In genomic region chr13:40208517-40208916, GRCh38 we compare ENCODE assay signal across 22 cellular contexts.
DNase-seq lines count a peak whose midpoint lies in the region; ATAC-seq and TF ChIP-seq lines count a peak whose summit lies in the region.
"Had no signal": no experiment of that assay in that cellular context is flagged by ENCODE, and none has a peak within 500 bp of the region (broad histone marks: within the 10 kb centered on the region; RNA-seq: fewer than 3 reads in every experiment).

No MANE protein-coding gene starts in this region.

- H3K27ac Mint-ChIP-seq in activated naive CD4-positive, alpha-beta T cell treated with anti-CD3 and anti-CD28 coated beads, Interleukin-2, amount 10 ng/mL, durations not matched to agents 7 days and 5 days = peak overlapping the region; percentile 58
- peak overlapping the region; percentile 27 for H3K27ac Mint-ChIP-seq in activated T-helper 17 cell treated with anti-CD3 and anti-CD28 coated beads, Interleukin-2, amount 50 U/mL, for 72 hours
- H3K27ac Mint-ChIP-seq: dendritic cell treated with granulocyte-macrophage colony-stimulating factor and Interleukin-4, amounts not matched to agents 40 ng/mL and 50 ng/mL, for 4 days; nephron progenitor cell had no signal

- WGBS in thymus = 85% methylated on average over 4 of the region's 4 CpGs
- WGBS in suprapubic skin = 93% methylated on average over 4 of the region's 4 CpGs
- 80% methylated on average over 4 of the region's 4 CpGs for WGBS in mesenchymal stem cell

- H3K4me1 Mint-ChIP-seq in activated naive CD4-positive, alpha-beta T cell treated with anti-CD3 and anti-CD28 coated beads, Interleukin-2, amount 10 ng/mL, durations not matched to agents 7 days and 5 days = peaks cover 54% of the 10 kb centered on the region
- peaks cover 48% of the 10 kb centered on the region for H3K4me1 Mint-ChIP-seq in activated T-helper 17 cell treated with anti-CD3 and anti-CD28 coated beads, Interleukin-2, amount 50 U/mL, for 72 hours
- H3K4me1 Mint-ChIP-seq: nephron progenitor cell had no signal

- H2BK12ac ChIP-seq in mesenchymal stem cell (ENCODE audit: low read length in 2 of 2) = no peak overlapping the region

- H4K91ac ChIP-seq in mesenchymal stem cell (ENCODE audit: low read length) = no peak overlapping the region

- H2BK120ac ChIP-seq in mesenchymal stem cell (ENCODE audit: low read depth, low read length) = no peak overlapping the region

- no peak overlapping the region for H4K8ac ChIP-seq in mesenchymal stem cell (ENCODE audit: low read length)

- peaks cover 2% of the 10 kb centered on the region for H3K4me1 ChIP-seq in thymus (ENCODE audit: control insufficient read depth, insufficient read depth, low read length)
- peaks cover 5% of the 10 kb centered on the region for H3K4me1 ChIP-seq in suprapubic skin
- H3K4me1 ChIP-seq in mesenchymal stem cell (ENCODE audit: control insufficient read depth, insufficient read depth, low read depth, low read length) = peaks cover 11% of the 10 kb centered on the region
- H3K4me1 ChIP-seq: thyroid gland had no signal

- ATAC-seq in GM21528 (IDR thresholded peaks at IDR 0.05; ENCODE audit: low FRiP score, unreplicated experiment) = peak; percentile 45
- no peak for ATAC-seq in activated T-helper 17 cell treated with anti-CD3 and anti-CD28 coated beads, Interleukin-2, amount 50 U/mL, for 72 hours (replicated peaks)
- ATAC-seq: foreskin keratinocyte, HepG2, psoas muscle had no signal

- no peak overlapping the region for H3K9ac ChIP-seq in mesenchymal stem cell (ENCODE audit: low read length)

- no peaks in the 10 kb centered on the region for H3K27me3 Mint-ChIP-seq in activated naive CD4-positive, alpha-beta T cell treated with anti-CD3 and anti-CD28 coated beads, Interleukin-2, amount 10 ng/mL, durations not matched to agents 7 days and 5 days
- H3K27me3 Mint-ChIP-seq in activated T-helper 17 cell treated with anti-CD3 and anti-CD28 coated beads, Interleukin-2, amount 50 U/mL, for 72 hours = no peaks in the 10 kb centered on the region
- H3K27me3 Mint-ChIP-seq: dendritic cell treated with granulocyte-macrophage colony-stimulating factor and Interleukin-4, amounts not matched to agents 40 ng/mL and 50 ng/mL, for 4 days had no signal

- DNase-seq in activated naive CD4-positive, alpha-beta T cell treated with anti-CD3 and anti-CD28 coated beads, Interleukin-2, amount 10 ng/mL, durations not matched to agents 7 days and 5 days = no peak
- DNase-seq in activated naive CD4-positive, alpha-beta T cell treated with Interleukin-2 at 50 U/mL for 16 hours = no peak
- DNase-seq in suprapubic skin (ENCODE audit: low spot score in 2 of 2) = no peak
- DNase-seq in mesenchymal stem cell = no peak
- DNase-seq in ureter (ENCODE audit: low spot score) = no peak
- DNase-seq: activated CD4-positive, alpha-beta T cell treated with anti-CD3 and anti-CD28 coated beads for 4 hours; DMS79; foreskin keratinocyte; hypothalamus; nephron progenitor cell; psoas muscle; stimulated activated CD4-positive, alpha-beta T cell treated with anti-CD3 and anti-CD28 coated beads, Interleukin-4, amount 100 ng/mL, for 24 hours; T1000; thyroid gland had no signal

- H2AK5ac ChIP-seq in mesenchymal stem cell (ENCODE audit: low read length, severe bottlenecking) = no peak overlapping the region

- H3K9me3 Mint-ChIP-seq in activated naive CD4-positive, alpha-beta T cell treated with anti-CD3 and anti-CD28 coated beads, Interleukin-2, amount 10 ng/mL, durations not matched to agents 7 days and 5 days = peaks cover 23% of the 10 kb centered on the region
- peaks cover 14% of the 10 kb centered on the region for H3K9me3 Mint-ChIP-seq in activated T-helper 17 cell treated with anti-CD3 and anti-CD28 coated beads, Interleukin-2, amount 50 U/mL, for 72 hours

- CTCF ChIA-PET in activated naive CD4-positive, alpha-beta T cell treated with anti-CD3 and anti-CD28 coated beads, Interleukin-2, amount 10 ng/mL, durations not matched to agents 7 days and 5 days (lab: Charles Lee) = interaction anchor here (1.3 kb wide), 1 partner anchor 30 kb away, joined by 3 read pairs; no protein-coding TSS in a partner anchor

- no peak overlapping the region for H2BK5ac ChIP-seq in mesenchymal stem cell (ENCODE audit: low read depth, low read length, poor library complexity, severe bottlenecking)

- H3K27ac ChIP-seq in thymus (ENCODE audit: low read depth) (peak overlapping the region; percentile 10), suprapubic skin (no peak overlapping the region), mesenchymal stem cell (ENCODE audit: low read length, poor library complexity, severe bottlenecking) (no peak overlapping the region)
- H3K27ac ChIP-seq: foreskin keratinocyte, psoas muscle, SK-N-MC, thyroid gland had no signal

- H3K4me3 Mint-ChIP-seq in activated naive CD4-positive, alpha-beta T cell treated with anti-CD3 and anti-CD28 coated beads, Interleukin-2, amount 10 ng/mL, durations not matched to agents 7 days and 5 days = no peak overlapping the region
- H3K4me3 Mint-ChIP-seq in activated T-helper 17 cell treated with anti-CD3 and anti-CD28 coated beads, Interleukin-2, amount 50 U/mL, for 72 hours = peak overlapping the region; percentile 3
- H3K4me3 Mint-ChIP-seq: CD14-positive monocyte; dendritic cell treated with granulocyte-macrophage colony-stimulating factor and Interleukin-4, amounts not matched to agents 40 ng/mL and 50 ng/mL, for 4 days; nephron progenitor cell had no signal

- peaks cover 22% of the 10 kb centered on the region for H3K36me3 Mint-ChIP-seq in activated naive CD4-positive, alpha-beta T cell treated with anti-CD3 and anti-CD28 coated beads, Interleukin-2, amount 10 ng/mL, durations not matched to agents 7 days and 5 days
- no peaks in the 10 kb centered on the region for H3K36me3 Mint-ChIP-seq in activated T-helper 17 cell treated with anti-CD3 and anti-CD28 coated beads, Interleukin-2, amount 50 U/mL, for 72 hours (ENCODE audit: low read depth)
- H3K36me3 Mint-ChIP-seq: CD14-positive monocyte had no signal

- H3K9me3 ChIP-seq in thymus (ENCODE audit: control insufficient read depth) (no peaks in the 10 kb centered on the region), suprapubic skin (no peaks in the 10 kb centered on the region), mesenchymal stem cell (ENCODE audit: control insufficient read depth, low read length) (peaks cover 7% of the 10 kb centered on the region)
- H3K9me3 ChIP-seq: psoas muscle, thyroid gland had no signal

- H3K4ac ChIP-seq in mesenchymal stem cell (ENCODE audit: low read depth in 1 of 2, low read length in 2 of 2) = no peak overlapping the region

- H2AFZ ChIP-seq in mesenchymal stem cell (ENCODE audit: low read depth, low read length) = no peak overlapping the region

- no peaks in the 10 kb centered on the region for H3K27me3 ChIP-seq in thymus (ENCODE audit: control insufficient read depth, insufficient read depth)
- no peaks in the 10 kb centered on the region for H3K27me3 ChIP-seq in suprapubic skin
- H3K27me3 ChIP-seq in mesenchymal stem cell (ENCODE audit: control insufficient read depth in 1 of 2, insufficient read depth in 1 of 2, low read length in 2 of 2) = peaks cover 0 to 7% of the 10 kb centered on the region in 2 experiments
- H3K27me3 ChIP-seq: foreskin keratinocyte, thyroid gland had no signal

- H3K4me3 ChIP-seq in thymus (ENCODE audit: low read length) = no peak overlapping the region
- H3K4me3 ChIP-seq in suprapubic skin = no peak overlapping the region
- H3K4me3 ChIP-seq in mesenchymal stem cell (ENCODE audit: insufficient read depth in 1 of 2, low read depth in 1 of 2, low read length in 2 of 2) = no peak overlapping the region
- H3K4me3 ChIP-seq: psoas muscle, SK-N-MC, skin epidermis, thyroid gland had no signal

- no peak for TF ChIP-seq POLR2A in suprapubic skin (IDR thresholded peaks at IDR 0.05)

- H3K4me2 ChIP-seq in mesenchymal stem cell (ENCODE audit: low read length, poor library complexity, severe bottlenecking) = no peak overlapping the region

- no peak overlapping the region for H3K23ac ChIP-seq in mesenchymal stem cell (ENCODE audit: low read length in 2 of 2)

- H3K36me3 ChIP-seq in thymus (ENCODE audit: control insufficient read depth, insufficient read depth) (no peaks in the 10 kb centered on the region), suprapubic skin (no peaks in the 10 kb centered on the region), mesenchymal stem cell (ENCODE audit: control insufficient read depth in 1 of 2, insufficient read depth in 2 of 2, low read depth in 1 of 2, low read length in 2 of 2) (no peaks in the 10 kb centered on the region)
- H3K36me3 ChIP-seq: thyroid gland had no signal

- no peak overlapping the region for H3K18ac ChIP-seq in mesenchymal stem cell (ENCODE audit: low read depth in 1 of 2, low read length in 2 of 2)

- no peak overlapping the region for H2BK15ac ChIP-seq in mesenchymal stem cell (ENCODE audit: low read depth, poor library complexity, severe bottlenecking)

- no peak for TF ChIP-seq CTCF in suprapubic skin (IDR thresholded peaks at IDR 0.05)

- no peak overlapping the region for H3K14ac ChIP-seq in mesenchymal stem cell (ENCODE audit: low read length in 2 of 2)

- no peaks in the 10 kb centered on the region for H3K79me1 ChIP-seq in mesenchymal stem cell (replicated peaks; ENCODE audit: low read length, poor library complexity, severe bottlenecking)

- no peak for TF ChIP-seq EP300 in suprapubic skin (IDR thresholded peaks at IDR 0.05)
